In the genomic region with DNA sequence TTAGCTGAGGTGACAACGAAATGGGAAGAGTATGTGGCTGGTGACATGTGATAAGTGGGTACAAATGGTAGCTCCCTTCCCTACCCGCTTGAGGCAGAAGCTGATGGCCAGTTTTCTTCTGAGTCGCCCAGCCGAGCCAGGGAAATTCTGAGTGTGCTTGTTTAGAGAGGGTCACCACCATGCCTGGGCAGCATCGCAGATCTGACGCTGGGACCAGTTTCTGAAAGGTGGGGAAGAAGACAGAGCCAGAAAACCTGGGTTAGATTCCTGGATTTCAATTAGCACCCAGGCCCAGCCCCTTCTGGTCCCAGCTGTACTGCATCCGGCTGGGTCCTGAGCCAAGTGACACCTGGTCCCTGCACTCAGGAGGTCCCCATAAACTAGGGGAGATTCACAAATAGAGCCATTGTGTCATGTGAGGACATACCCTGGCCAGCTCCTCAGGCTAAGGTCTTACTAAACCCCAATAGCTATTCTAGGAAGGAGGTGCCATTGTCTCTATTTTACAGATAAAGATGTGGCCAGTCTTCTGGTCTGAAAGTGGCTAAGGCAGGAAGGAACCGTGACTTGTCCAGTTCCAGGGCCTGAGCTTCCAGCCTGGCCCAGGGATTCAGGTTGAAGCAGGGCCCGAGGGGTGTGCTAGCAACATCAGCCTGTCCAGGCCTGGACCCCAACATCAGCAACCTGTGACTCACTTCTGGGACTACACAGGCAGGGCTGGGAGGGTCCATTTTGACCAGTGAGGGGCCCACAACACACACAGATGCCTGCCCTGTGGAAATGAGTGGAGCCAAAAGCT, we compare ENCODE assay signal across 22 cellular contexts. TPM values are rescaled to one million over a fixed set of nuclear protein-coding genes. Genes with fewer than 3 reads are reported as not detected.
"Had no signal": no experiment of that assay in that cellular context is flagged by ENCODE, and none has a peak within 500 bp of the region (broad histone marks: within the 10 kb centered on the region; RNA-seq: fewer than 3 reads in every experiment).

No MANE protein-coding gene starts in this region.

- H3K4me1 ChIP-seq: testis had no signal

- H3K27ac Mint-ChIP-seq: activated T-cell treated with anti-CD3 and anti-CD28 coated beads, Interleukin-2, amount 50 U/mL, for 72 hours; natural killer cell; stimulated activated memory B cell treated with anti-CD40 and anti-IgM and Interleukin-4, amounts not matched to agents 10 μg/mL and 1 μg/mL and 100 μg/mL, for 72 hours had no signal

- H3K9ac ChIP-seq: parathyroid adenoma had no signal

- DNase-seq: activated CD4-positive, alpha-beta T cell treated with anti-CD3 and anti-CD28 coated beads, Interleukin-2, amount 50 U/mL, for 1 hour; activated effector memory CD4-positive, alpha-beta T cell treated with anti-CD3 and anti-CD28 coated beads, Interleukin-2, amount 50 U/mL, for 16 hours; activated naive CD4-positive, alpha-beta T cell treated with anti-CD3 and anti-CD28 coated beads, Interleukin-2, amount 50 U/mL, for 16 hours; activated T-cell treated with anti-CD3 and anti-CD28 coated beads, Interleukin-2, amount 50 U/mL, for 72 hours; aorta; brain microvascular endothelial cell; cortex of kidney; effector CD4-positive, alpha-beta T cell; heart right ventricle; kidney glomerular epithelial cell; left ventricle myocardium superior; natural killer cell; sigmoid colon; stimulated activated CD4-positive, alpha-beta T cell treated with anti-CD3 and anti-CD28 coated beads, Interleukin-4, amount 100 ng/mL, for 4 hours; upper lobe of left lung had no signal

- H3K36me3 ChIP-seq: brain microvascular endothelial cell, heart right ventricle, neutrophil, sigmoid colon, upper lobe of left lung had no signal

- H3K4me1 Mint-ChIP-seq: central memory CD8-positive, alpha-beta T cell; natural killer cell; stimulated activated memory B cell treated with anti-CD40 and anti-IgM and Interleukin-4, amounts not matched to agents 10 μg/mL and 1 μg/mL and 100 μg/mL, for 72 hours had no signal

- H3K4me3 Mint-ChIP-seq: activated T-cell treated with anti-CD3 and anti-CD28 coated beads, Interleukin-2, amount 50 U/mL, for 72 hours; central memory CD8-positive, alpha-beta T cell; natural killer cell; stimulated activated memory B cell treated with anti-CD40 and anti-IgM and Interleukin-4, amounts not matched to agents 10 μg/mL and 1 μg/mL and 100 μg/mL, for 72 hours had no signal

- H3K9me3 Mint-ChIP-seq: activated T-cell treated with anti-CD3 and anti-CD28 coated beads, Interleukin-2, amount 50 U/mL, for 72 hours; central memory CD8-positive, alpha-beta T cell; natural killer cell had no signal

- H3K27ac ChIP-seq: brain microvascular endothelial cell, heart right ventricle, neutrophil, sigmoid colon, testis, upper lobe of left lung had no signal

- H3K27me3 ChIP-seq: testis had no signal

- ATAC-seq: activated T-cell treated with anti-CD3 and anti-CD28 coated beads, Interleukin-2, amount 50 U/mL, for 72 hours; left ventricle myocardium superior; natural killer cell; stimulated activated memory B cell treated with anti-CD40 and anti-IgM and Interleukin-4, amounts not matched to agents 10 μg/mL and 1 μg/mL and 100 μg/mL, for 72 hours had no signal

- H3K36me3 Mint-ChIP-seq: natural killer cell; stimulated activated memory B cell treated with anti-CD40 and anti-IgM and Interleukin-4, amounts not matched to agents 10 μg/mL and 1 μg/mL and 100 μg/mL, for 72 hours had no signal

- H3K9me3 ChIP-seq: heart right ventricle, neutrophil, sigmoid colon, testis, upper lobe of left lung had no signal

- H3K4me3 ChIP-seq: heart right ventricle, sigmoid colon, testis, upper lobe of left lung had no signal

- H3K79me2 ChIP-seq: parathyroid adenoma had no signal

RNA-seq across cellular contexts. Expression of gene TMEM61, which starts 1.7 kb away (rescaled TPM):
- total RNA-seq: activated T-cell treated with anti-CD3 and anti-CD28 coated beads, Interleukin-2, amount 50 U/mL, for 72 hours; natural killer cell; T-helper 1 cell treated with Interleukin-12 subunit alpha and Interleukin-12 subunit beta and Interleukin-4 antibody, amounts not matched to agents 30 ng/mL and 1 ng/mL, for 36 hours had no signal

RNA-seq across cellular contexts. Expression of gene BSND, which starts 20.0 kb away (rescaled TPM):
- total RNA-seq: activated T-cell treated with anti-CD3 and anti-CD28 coated beads, Interleukin-2, amount 50 U/mL, for 72 hours; aorta; heart right ventricle; left ventricle myocardium superior; natural killer cell; sigmoid colon; T-helper 1 cell treated with Interleukin-12 subunit alpha and Interleukin-12 subunit beta and Interleukin-4 antibody, amounts not matched to agents 30 ng/mL and 1 ng/mL, for 36 hours had no signal
- polyA plus RNA-seq: aorta, esophagus, heart right ventricle, sigmoid colon had no signal
